ENCODE assay signal across 1 cellular context in the genomic region with DNA sequence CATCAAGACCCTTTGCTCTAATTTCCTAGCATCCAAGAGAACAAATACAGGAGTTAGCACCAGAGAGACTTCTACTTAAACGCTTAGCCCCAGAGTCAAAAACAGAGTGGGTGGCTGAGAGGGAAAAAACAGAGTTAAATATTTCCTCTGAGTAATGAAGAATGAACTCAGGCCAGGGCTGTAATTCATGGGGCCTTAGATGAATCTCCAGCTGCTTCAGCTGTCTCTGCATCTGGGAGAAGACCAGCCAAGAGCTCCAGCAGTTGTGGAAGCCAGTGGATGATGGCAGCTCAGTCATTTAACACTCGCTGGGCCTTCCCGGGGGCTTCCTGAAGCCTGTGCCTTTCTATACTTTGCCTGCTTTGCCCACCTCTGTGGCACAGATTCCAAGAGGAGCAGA.
TF ChIP-seq lines count a peak whose summit lies in the region.

No MANE protein-coding gene starts in this region.

TF ChIP-seq in IMR-90, 13 proteins besides CTCF, POLR2A, EP300 and RAD21 (continued from another document):
- TF ChIP-seq, protein P1, sequence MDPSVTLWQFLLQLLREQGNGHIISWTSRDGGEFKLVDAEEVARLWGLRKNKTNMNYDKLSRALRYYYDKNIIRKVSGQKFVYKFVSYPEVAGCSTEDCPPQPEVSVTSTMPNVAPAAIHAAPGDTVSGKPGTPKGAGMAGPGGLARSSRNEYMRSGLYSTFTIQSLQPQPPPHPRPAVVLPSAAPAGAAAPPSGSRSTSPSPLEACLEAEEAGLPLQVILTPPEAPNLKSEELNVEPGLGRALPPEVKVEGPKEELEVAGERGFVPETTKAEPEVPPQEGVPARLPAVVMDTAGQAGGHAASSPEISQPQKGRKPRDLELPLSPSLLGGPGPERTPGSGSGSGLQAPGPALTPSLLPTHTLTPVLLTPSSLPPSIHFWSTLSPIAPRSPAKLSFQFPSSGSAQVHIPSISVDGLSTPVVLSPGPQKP (IDR thresholded peaks at IDR 0.05; ENCODE audit: borderline replicate concordance, low read depth, low read length): no peak
- no peak for TF ChIP-seq NFE2L2 (IDR thresholded peaks at IDR 0.05; ENCODE audit: low read depth, low read length)
